22 cellular contexts compared by ENCODE assay signal in genomic region chr15:57379487-57379886, GRCh38. TPM values are rescaled to one million over a fixed set of nuclear protein-coding genes. Genes with fewer than 3 reads are reported as not detected.
"Had no signal": no experiment of that assay in that cellular context is flagged by ENCODE, and none has a peak within 500 bp of the region (broad histone marks: within the 10 kb centered on the region; RNA-seq: fewer than 3 reads in every experiment).

No MANE protein-coding gene starts in this region.

- ATAC-seq: activated naive CD8-positive, alpha-beta T cell treated with anti-CD3 and anti-CD28 coated beads, Interleukin-2, amount 50 U/mL, for 24 hours; naive thymus-derived CD4-positive, alpha-beta T cell; pancreas had no signal

- H3K27ac ChIP-seq: brain microvascular endothelial cell, colonic mucosa, esophagus squamous epithelium, neutrophil, pancreas, tibial artery had no signal

- DNase-seq: activated CD4-positive, alpha-beta T cell treated with anti-CD3 and anti-CD28 coated beads, Interleukin-2, amount 50 U/mL, for 1 hour; activated CD4-positive, CD25-positive, alpha-beta regulatory T cell treated with anti-CD3 and anti-CD28 coated beads, Interleukin-2, amount 50 U/mL, for 72 hours; activated CD8-positive, alpha-beta memory T cell treated with anti-CD3 and anti-CD28 coated beads, Interleukin-2, amount 50 U/mL, for 4 hours; activated effector memory CD4-positive, alpha-beta T cell treated with Interleukin-2 at 50 U/mL for 16 hours; activated naive CD4-positive, alpha-beta T cell treated with anti-CD3 and anti-CD28 coated beads, Interleukin-2, amount 10 ng/mL, durations not matched to agents 7 days and 5 days; activated naive CD8-positive, alpha-beta T cell treated with anti-CD3 and anti-CD28 coated beads, Interleukin-2, amount 50 U/mL, for 24 hours; activated T-cell treated with anti-CD3 and anti-CD28 coated beads, Interleukin-2, amount 50 U/mL, for 48 hours; aorta; brain microvascular endothelial cell; colonic mucosa; esophagus squamous epithelium; mammary epithelial cell; naive thymus-derived CD4-positive, alpha-beta T cell; pancreas; stimulated activated CD4-positive, alpha-beta T cell treated with anti-CD3 and anti-CD28 coated beads, Interleukin-12 subunit alpha, Interleukin-12 subunit beta, amount 100 ng/mL, for 4 hours; stimulated activated CD4-positive, alpha-beta T cell treated with anti-CD3 and anti-CD28 coated beads, Interleukin-2, amount 100 ng/mL, for 24 hours; stimulated activated naive CD4-positive, alpha-beta T cell treated with Interleukin-2 at 50 U/mL for 16 hours; T1000; tibial artery had no signal

- H3K9me3 ChIP-seq: colonic mucosa, esophagus squamous epithelium, neutrophil, pancreas, tibial artery had no signal

- H3K36me3 ChIP-seq: brain microvascular endothelial cell, colonic mucosa, esophagus squamous epithelium, neutrophil, pancreas, tibial artery had no signal

- FAIRE-seq: islet of Langerhans, pancreas had no signal

- H3K4me3 ChIP-seq: colonic mucosa, esophagus squamous epithelium, pancreas, tibial artery had no signal

- H3K27me3 ChIP-seq: pancreas had no signal

RNA-seq across cellular contexts. Expression of gene CGNL1, which starts 3.2 kb away (rescaled TPM):
- total RNA-seq: naive thymus-derived CD4-positive, alpha-beta T cell; T-helper 1 cell treated with Interleukin-12 subunit alpha and Interleukin-12 subunit beta and Interleukin-4 antibody, amounts not matched to agents 30 ng/mL and 1 ng/mL, for 36 hours had no signal
- polyA plus RNA-seq: naive thymus-derived CD4-positive, alpha-beta T cell had no signal
